ENCODE assay signal across 25 cellular contexts in the genomic region with DNA sequence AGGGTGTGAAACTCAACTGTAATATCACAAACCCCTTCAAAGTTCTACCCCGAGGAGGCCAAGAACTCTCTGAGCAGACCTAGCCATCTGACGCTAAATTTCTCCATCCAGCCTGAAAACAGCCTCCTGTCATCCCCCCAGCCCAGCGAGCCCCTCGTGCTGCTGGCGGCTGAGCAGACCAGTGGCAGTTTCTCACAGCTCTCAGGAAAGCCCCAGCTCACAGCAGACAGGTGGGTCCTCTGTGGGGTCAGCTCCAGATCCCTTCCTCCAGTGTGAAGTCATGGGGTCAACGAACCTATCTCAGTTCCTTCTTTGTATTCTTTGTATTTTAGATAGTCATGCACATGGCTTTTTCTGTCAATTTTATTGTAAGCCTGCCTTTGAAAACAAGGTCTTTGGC.
"Had no signal": no experiment of that assay in that cellular context is flagged by ENCODE, and none has a peak within 500 bp of the region (broad histone marks: within the 10 kb centered on the region; RNA-seq: fewer than 3 reads in every experiment).

No MANE protein-coding gene starts in this region.

- H3K27me3 Mint-ChIP-seq: activated CD4-positive, alpha-beta memory T cell treated with anti-CD3 and anti-CD28 coated beads, Interleukin-2, amount 10 ng/mL, durations not matched to agents 7 days and 5 days; activated CD4-positive, alpha-beta T cell treated with anti-CD3 and anti-CD28 coated beads, Interleukin-2, amount 10 ng/mL, durations not matched to agents 24 days and 14 days; progenitor cell of endocrine pancreas; stimulated activated naive CD8-positive, alpha-beta T cell treated with anti-CD3 and anti-CD28 coated beads, Interleukin-15, Interleukin-2, amounts not matched to agents 100 ng/mL and 50 ng/mL, for 24 hours had no signal

- H3K9me3 Mint-ChIP-seq: activated CD4-positive, alpha-beta memory T cell treated with anti-CD3 and anti-CD28 coated beads, Interleukin-2, amount 10 ng/mL, durations not matched to agents 7 days and 5 days; activated CD4-positive, alpha-beta T cell treated with anti-CD3 and anti-CD28 coated beads, Interleukin-2, amount 10 ng/mL, durations not matched to agents 24 days and 14 days; activated T-cell treated with anti-CD3 and anti-CD28 coated beads, Interleukin-2, amount 50 U/mL, for 24 hours; effector memory CD8-positive, alpha-beta T cell; mesothelial cell of epicardium; naive B cell; nephron progenitor cell; stimulated activated naive CD8-positive, alpha-beta T cell treated with anti-CD3 and anti-CD28 coated beads, Interleukin-15, Interleukin-2, amounts not matched to agents 100 ng/mL and 50 ng/mL, for 24 hours had no signal

- DNase-seq: activated CD4-positive, alpha-beta memory T cell treated with anti-CD3 and anti-CD28 coated beads, Interleukin-2, amount 10 ng/mL, durations not matched to agents 7 days and 5 days; activated CD4-positive, alpha-beta T cell treated with anti-CD3 and anti-CD28 coated beads, Interleukin-2, amount 10 ng/mL, durations not matched to agents 24 days and 14 days; activated CD4-positive, CD25-positive, alpha-beta regulatory T cell treated with anti-CD3 and anti-CD28 coated beads, Interleukin-2, amount 50 U/mL, for 72 hours; activated CD8-positive, alpha-beta memory T cell treated with anti-CD3 and anti-CD28 coated beads, Interleukin-2, amount 50 U/mL, for 48 hours; activated gamma-delta T cell treated with Interleukin-2 at 50 U/mL for 16 hours; activated naive CD4-positive, alpha-beta T cell treated with anti-CD3 and anti-CD28 coated beads, Interleukin-2, amount 50 U/mL, for 16 hours; activated T-cell treated with anti-CD3 and anti-CD28 coated beads, Interleukin-2, amount 50 U/mL, for 24 hours; amniotic stem cell; brain microvascular endothelial cell; cortex of kidney; effector memory CD8-positive, alpha-beta T cell; foreskin fibroblast; heart right ventricle; naive B cell; nephron progenitor cell; ovary; right lobe of liver; stimulated activated CD4-positive, alpha-beta T cell treated with anti-CD3 and anti-CD28 coated beads, Interleukin-2, amount 100 ng/mL, for 48 hours; T1000; thyroid gland; upper lobe of right lung; WERI-Rb-1 had no signal

- H3K4me3 ChIP-seq: heart right ventricle, ovary, right lobe of liver, thyroid gland, upper lobe of right lung had no signal

- ATAC-seq: effector memory CD8-positive, alpha-beta T cell; heart right ventricle; right lobe of liver; upper lobe of right lung had no signal

- H3K27ac Mint-ChIP-seq: activated CD4-positive, alpha-beta memory T cell treated with anti-CD3 and anti-CD28 coated beads, Interleukin-2, amount 10 ng/mL, durations not matched to agents 7 days and 5 days; activated CD4-positive, alpha-beta T cell treated with anti-CD3 and anti-CD28 coated beads, Interleukin-2, amount 10 ng/mL, durations not matched to agents 24 days and 14 days; activated T-cell treated with anti-CD3 and anti-CD28 coated beads, Interleukin-2, amount 50 U/mL, for 24 hours; effector memory CD8-positive, alpha-beta T cell; mesothelial cell of epicardium; nephron progenitor cell; progenitor cell of endocrine pancreas; stimulated activated naive CD8-positive, alpha-beta T cell treated with anti-CD3 and anti-CD28 coated beads, Interleukin-15, Interleukin-2, amounts not matched to agents 100 ng/mL and 50 ng/mL, for 24 hours had no signal

- H3K4me1 Mint-ChIP-seq: activated CD4-positive, alpha-beta memory T cell treated with anti-CD3 and anti-CD28 coated beads, Interleukin-2, amount 10 ng/mL, durations not matched to agents 7 days and 5 days; activated CD4-positive, alpha-beta T cell treated with anti-CD3 and anti-CD28 coated beads, Interleukin-2, amount 10 ng/mL, durations not matched to agents 24 days and 14 days; naive B cell; nephron progenitor cell had no signal

- H3K4me3 Mint-ChIP-seq: activated CD4-positive, alpha-beta memory T cell treated with anti-CD3 and anti-CD28 coated beads, Interleukin-2, amount 10 ng/mL, durations not matched to agents 7 days and 5 days; activated CD4-positive, alpha-beta T cell treated with anti-CD3 and anti-CD28 coated beads, Interleukin-2, amount 10 ng/mL, durations not matched to agents 24 days and 14 days; activated T-cell treated with anti-CD3 and anti-CD28 coated beads, Interleukin-2, amount 50 U/mL, for 24 hours; effector memory CD8-positive, alpha-beta T cell; mesothelial cell of epicardium; naive B cell; nephron progenitor cell; stimulated activated naive CD8-positive, alpha-beta T cell treated with anti-CD3 and anti-CD28 coated beads, Interleukin-15, Interleukin-2, amounts not matched to agents 100 ng/mL and 50 ng/mL, for 24 hours had no signal

- H3K27ac ChIP-seq: brain microvascular endothelial cell, heart right ventricle, ovary, right lobe of liver, thyroid gland, upper lobe of right lung, WERI-Rb-1 had no signal

- H3K27me3 ChIP-seq: brain microvascular endothelial cell, heart right ventricle, ovary, right lobe of liver, thyroid gland, upper lobe of right lung had no signal

- H3K4me1 ChIP-seq: heart right ventricle, right lobe of liver, thyroid gland, upper lobe of right lung had no signal

- H3K9me3 ChIP-seq: heart right ventricle, ovary, right lobe of liver, thyroid gland, upper lobe of right lung had no signal

- H3K36me3 ChIP-seq: ovary, right lobe of liver, upper lobe of right lung, WERI-Rb-1 had no signal

- H3K36me3 Mint-ChIP-seq: naive B cell had no signal
